ENCODE assay signal across 1 cellular context in the genomic region with DNA sequence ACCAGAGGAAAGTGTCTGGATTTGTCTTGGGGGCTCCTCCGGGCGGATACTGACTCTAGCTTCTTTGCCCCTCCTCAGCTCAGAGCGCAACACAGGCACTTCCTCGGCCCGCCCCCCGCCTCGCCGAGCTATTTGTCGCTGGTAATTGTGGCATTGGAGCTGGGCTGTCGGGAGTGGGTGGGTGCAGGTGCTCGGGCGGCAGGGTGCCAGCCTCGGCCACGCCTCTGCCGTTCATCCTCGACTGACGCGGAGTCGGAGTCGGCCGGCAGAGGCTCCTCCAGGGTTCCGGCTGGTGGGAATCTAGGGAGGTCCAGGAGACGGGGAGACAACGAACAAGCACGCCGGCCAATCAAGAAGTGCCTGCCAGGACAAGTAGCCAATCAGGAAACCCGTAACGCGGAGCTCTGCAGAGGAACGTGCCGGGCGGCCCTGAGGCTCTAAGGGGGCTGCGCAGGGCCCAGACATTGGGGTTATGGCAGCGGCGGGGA.
A peak's percentile ranks its signal among the peaks of the same experiment; 100 is the strongest.
TF ChIP-seq lines count a peak whose summit lies in the region.

No MANE protein-coding gene starts in this region.

TF ChIP-seq in SK-N-SH, 30 proteins besides CTCF, POLR2A, EP300 and RAD21:
- TF ChIP-seq RXRA (IDR thresholded peaks at IDR 0.05; ENCODE audit: borderline replicate concordance, low read depth) (no peak), YY1 (IDR thresholded peaks at IDR 0.05; ENCODE audit: low read depth) (no peak), GATA2 (CRISPR knock-in tag; IDR thresholded peaks at IDR 0.05) (no peak), TCF12 (IDR thresholded peaks at IDR 0.05) (no peak), NFIC (IDR thresholded peaks at IDR 0.05; ENCODE audit: borderline replicate concordance) (no peak), CHD2 (IDR thresholded peaks at IDR 0.05; ENCODE audit: low read length, partially characterized antibody) (peak; percentile 23), RFX5 (IDR thresholded peaks at IDR 0.05; ENCODE audit: low read length) (peak; percentile 73), MEF2A (IDR thresholded peaks at IDR 0.05; ENCODE audit: borderline replicate concordance, low read depth) (no peak), NRF1 (IDR thresholded peaks at IDR 0.05; ENCODE audit: low read depth, low read length) (0 out of 2 replicates have a peak, but pooled peaks have one; percentile 30)
- TF ChIP-seq, protein P1, sequence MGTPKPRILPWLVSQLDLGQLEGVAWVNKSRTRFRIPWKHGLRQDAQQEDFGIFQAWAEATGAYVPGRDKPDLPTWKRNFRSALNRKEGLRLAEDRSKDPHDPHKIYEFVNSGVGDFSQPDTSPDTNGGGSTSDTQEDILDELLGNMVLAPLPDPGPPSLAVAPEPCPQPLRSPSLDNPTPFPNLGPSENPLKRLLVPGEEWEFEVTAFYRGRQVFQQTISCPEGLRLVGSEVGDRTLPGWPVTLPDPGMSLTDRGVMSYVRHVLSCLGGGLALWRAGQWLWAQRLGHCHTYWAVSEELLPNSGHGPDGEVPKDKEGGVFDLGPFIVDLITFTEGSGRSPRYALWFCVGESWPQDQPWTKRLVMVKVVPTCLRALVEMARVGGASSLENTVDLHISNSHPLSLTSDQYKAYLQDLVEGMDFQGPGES (IDR thresholded peaks at IDR 0.05; ENCODE audit: low read depth, low read length), result peak; percentile 36; the same call in 1 of the 2 replicates
- TF ChIP-seq, protein P2, sequence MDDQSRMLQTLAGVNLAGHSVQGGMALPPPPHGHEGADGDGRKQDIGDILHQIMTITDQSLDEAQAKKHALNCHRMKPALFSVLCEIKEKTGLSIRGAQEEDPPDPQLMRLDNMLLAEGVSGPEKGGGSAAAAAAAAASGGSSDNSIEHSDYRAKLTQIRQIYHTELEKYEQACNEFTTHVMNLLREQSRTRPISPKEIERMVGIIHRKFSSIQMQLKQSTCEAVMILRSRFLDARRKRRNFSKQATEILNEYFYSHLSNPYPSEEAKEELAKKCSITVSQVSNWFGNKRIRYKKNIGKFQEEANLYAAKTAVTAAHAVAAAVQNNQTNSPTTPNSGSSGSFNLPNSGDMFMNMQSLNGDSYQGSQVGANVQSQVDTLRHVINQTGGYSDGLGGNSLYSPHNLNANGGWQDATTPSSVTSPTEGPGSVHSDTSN (IDR thresholded peaks at IDR 0.05), result peak; percentile 69
- TF ChIP-seq, protein P3, sequence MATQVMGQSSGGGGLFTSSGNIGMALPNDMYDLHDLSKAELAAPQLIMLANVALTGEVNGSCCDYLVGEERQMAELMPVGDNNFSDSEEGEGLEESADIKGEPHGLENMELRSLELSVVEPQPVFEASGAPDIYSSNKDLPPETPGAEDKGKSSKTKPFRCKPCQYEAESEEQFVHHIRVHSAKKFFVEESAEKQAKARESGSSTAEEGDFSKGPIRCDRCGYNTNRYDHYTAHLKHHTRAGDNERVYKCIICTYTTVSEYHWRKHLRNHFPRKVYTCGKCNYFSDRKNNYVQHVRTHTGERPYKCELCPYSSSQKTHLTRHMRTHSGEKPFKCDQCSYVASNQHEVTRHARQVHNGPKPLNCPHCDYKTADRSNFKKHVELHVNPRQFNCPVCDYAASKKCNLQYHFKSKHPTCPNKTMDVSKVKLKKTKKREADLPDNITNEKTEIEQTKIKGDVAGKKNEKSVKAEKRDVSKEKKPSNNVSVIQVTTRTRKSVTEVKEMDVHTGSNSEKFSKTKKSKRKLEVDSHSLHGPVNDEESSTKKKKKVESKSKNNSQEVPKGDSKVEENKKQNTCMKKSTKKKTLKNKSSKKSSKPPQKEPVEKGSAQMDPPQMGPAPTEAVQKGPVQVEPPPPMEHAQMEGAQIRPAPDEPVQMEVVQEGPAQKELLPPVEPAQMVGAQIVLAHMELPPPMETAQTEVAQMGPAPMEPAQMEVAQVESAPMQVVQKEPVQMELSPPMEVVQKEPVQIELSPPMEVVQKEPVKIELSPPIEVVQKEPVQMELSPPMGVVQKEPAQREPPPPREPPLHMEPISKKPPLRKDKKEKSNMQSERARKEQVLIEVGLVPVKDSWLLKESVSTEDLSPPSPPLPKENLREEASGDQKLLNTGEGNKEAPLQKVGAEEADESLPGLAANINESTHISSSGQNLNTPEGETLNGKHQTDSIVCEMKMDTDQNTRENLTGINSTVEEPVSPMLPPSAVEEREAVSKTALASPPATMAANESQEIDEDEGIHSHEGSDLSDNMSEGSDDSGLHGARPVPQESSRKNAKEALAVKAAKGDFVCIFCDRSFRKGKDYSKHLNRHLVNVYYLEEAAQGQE (IDR thresholded peaks at IDR 0.05; ENCODE audit: low read depth, low read length), result no peak
- TF ChIP-seq, protein P4, sequence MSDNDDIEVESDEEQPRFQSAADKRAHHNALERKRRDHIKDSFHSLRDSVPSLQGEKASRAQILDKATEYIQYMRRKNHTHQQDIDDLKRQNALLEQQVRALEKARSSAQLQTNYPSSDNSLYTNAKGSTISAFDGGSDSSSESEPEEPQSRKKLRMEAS (IDR thresholded peaks at IDR 0.05; ENCODE audit: low read depth), result peak; percentile 56; the same call in 1 of the 2 replicates
